Comparison of ENCODE assay signal across 8 cellular contexts in the genomic region with DNA sequence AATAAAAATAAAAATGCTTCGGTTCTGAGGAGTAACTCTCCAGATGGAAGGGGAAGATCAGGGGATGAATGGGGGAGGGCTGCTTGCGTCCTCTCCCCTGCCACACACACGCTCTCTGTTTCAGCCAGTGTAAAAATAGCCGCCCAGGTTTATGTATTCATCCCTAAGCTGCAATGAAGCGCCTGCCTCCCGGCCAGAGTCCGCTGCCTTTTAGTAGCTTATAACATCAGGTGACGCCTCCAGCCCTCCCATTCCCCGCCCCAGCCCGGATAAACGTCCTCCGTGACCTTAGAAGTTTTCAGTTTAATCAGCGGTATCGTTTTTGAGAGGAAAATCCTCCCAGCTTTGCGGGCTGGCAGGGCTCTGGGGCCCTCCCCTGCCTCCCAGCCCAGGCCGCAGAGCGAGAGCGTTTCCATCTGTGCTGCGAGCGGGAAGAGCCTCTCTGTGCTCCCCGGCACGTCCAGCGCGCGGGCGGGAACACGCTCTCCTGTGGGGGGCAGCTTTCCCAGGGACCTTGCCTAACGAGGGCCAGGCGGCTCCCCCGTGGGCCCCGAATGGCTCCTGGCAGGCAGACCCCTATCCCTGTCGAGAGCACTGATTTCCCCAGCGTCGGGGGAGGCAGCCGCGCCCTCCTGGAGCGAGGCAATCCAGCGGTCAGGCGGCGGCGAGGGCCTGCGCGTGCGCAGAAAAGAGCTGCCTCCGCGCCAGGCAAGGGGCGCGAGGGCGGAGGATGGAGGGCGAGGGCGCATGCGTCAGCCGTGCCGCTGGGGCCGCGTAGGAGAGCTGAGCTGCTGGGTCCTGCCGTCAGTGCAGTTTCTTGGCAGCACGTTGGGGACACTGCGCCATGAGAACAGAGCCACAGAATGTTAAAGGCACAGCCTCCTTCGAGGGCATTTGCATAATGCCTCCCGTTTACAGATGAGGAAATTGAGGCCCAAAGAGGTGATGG.
DNase-seq lines count a peak whose midpoint lies in the region.

No MANE protein-coding gene starts in this region.

- peaks cover 4% of the 10 kb centered on the region for H3K27me3 Mint-ChIP-seq in activated naive CD4-positive, alpha-beta T cell treated with anti-CD3 and anti-CD28 coated beads for 36 hours (ENCODE audit: low read depth)

- H3K4me3 Mint-ChIP-seq in activated naive CD4-positive, alpha-beta T cell treated with anti-CD3 and anti-CD28 coated beads for 36 hours = peak overlapping the region; percentile 73

- peak; percentile 100 for DNase-seq in GM03348 (ENCODE audit: low spot score)
- peak; percentile 93 for DNase-seq in HCEC 1CT
- peak; percentile 92 for DNase-seq in NCI-H226
- peak; percentile 94 for DNase-seq in activated naive CD4-positive, alpha-beta T cell treated with anti-CD3 and anti-CD28 coated beads for 36 hours
- DNase-seq in head of caudate nucleus = peak; percentile 90 to 98 (median 96)
- peak; percentile 92 to 99 (median 94) for DNase-seq in posterior cingulate gyrus
- DNase-seq in ureter (ENCODE audit: low spot score) = peak; percentile 96
- no peak for DNase-seq in HUDEP-2 (lab: John Stamatoyannopoulos, UW; ENCODE audit: unreplicated experiment in 76 of 76)

- H3K27ac Mint-ChIP-seq in activated naive CD4-positive, alpha-beta T cell treated with anti-CD3 and anti-CD28 coated beads for 36 hours = peak overlapping the region; percentile 96

- CTCF ChIA-PET in activated naive CD4-positive, alpha-beta T cell treated with anti-CD3 and anti-CD28 coated beads for 36 hours (lab: Charles Lee) = interaction anchor here (0.7 to 6.4 kb wide), 12 partner anchors 11 to 1045 kb away, joined by 3 to 54 read pairs (median 4); partner anchors contain the start of gene SSR3

- H3K4me1 Mint-ChIP-seq in activated naive CD4-positive, alpha-beta T cell treated with anti-CD3 and anti-CD28 coated beads for 36 hours (ENCODE audit: low read depth) = peaks cover 51% of the 10 kb centered on the region

- intact Hi-C loops in activated naive CD4-positive, alpha-beta T cell treated with anti-CD3 and anti-CD28 coated beads for 36 hours (cut with micrococcal nuclease) = loop anchor here (1.0 to 10.0 kb wide), 12 partner anchors 12 to 1234 kb away; partner anchors contain the start of genes CCNL1, LEKR1, SLC33A1 and SSR3
- intact Hi-C loops in head of caudate nucleus (cut with DNase I) (loop anchor here (2.0 to 10.0 kb wide), 4 partner anchors 40 to 551 kb away; partner anchors contain the start of genes LEKR1 and TIPARP), posterior cingulate gyrus (cut with DNase I) (loop anchor here (2.0 to 10.0 kb wide), 2 partner anchors 40 to 934 kb away; no protein-coding TSS in a partner anchor)

- no peaks in the 10 kb centered on the region for H3K9me3 Mint-ChIP-seq in activated naive CD4-positive, alpha-beta T cell treated with anti-CD3 and anti-CD28 coated beads for 36 hours

- no peaks in the 10 kb centered on the region for H3K36me3 Mint-ChIP-seq in activated naive CD4-positive, alpha-beta T cell treated with anti-CD3 and anti-CD28 coated beads for 36 hours (ENCODE audit: low read depth)

Comparison
In these comparisons a context has a peak if more than half of its experiments do, and no peak if none do; other contexts are left out.
1. DNase-seq: peak in GM03348 (single experiment), HCEC 1CT (single experiment), NCI-H226 (single experiment), activated naive CD4-positive, alpha-beta T cell treated with anti-CD3 and anti-CD28 coated beads for 36 hours (single experiment), head of caudate nucleus (42 of 42), posterior cingulate gyrus (10 of 10) and ureter (single experiment); none in HUDEP-2 (0 of 76).